ENCODE assay signal across 1 cellular context in genomic region chr9:4287886-4288588, GRCh38.
TF ChIP-seq lines count a peak whose summit lies in the region.

No MANE protein-coding gene starts in this region.

TF ChIP-seq in WTC11, 78 proteins besides CTCF, POLR2A, EP300 and RAD21 (continued from another document):
- TF ChIP-seq E2F5 (CRISPR knock-in tag; IDR thresholded peaks at IDR 0.05) (no peak), RORB (CRISPR knock-in tag; IDR thresholded peaks at IDR 0.05) (no peak), JUN (CRISPR knock-in tag; IDR thresholded peaks at IDR 0.05) (no peak), GTF2I (CRISPR knock-in tag; conservative IDR thresholded peaks at IDR 0.05) (no peak), HMGA2 (CRISPR knock-in tag; IDR thresholded peaks at IDR 0.05) (no peak)
- TF ChIP-seq, protein P1, sequence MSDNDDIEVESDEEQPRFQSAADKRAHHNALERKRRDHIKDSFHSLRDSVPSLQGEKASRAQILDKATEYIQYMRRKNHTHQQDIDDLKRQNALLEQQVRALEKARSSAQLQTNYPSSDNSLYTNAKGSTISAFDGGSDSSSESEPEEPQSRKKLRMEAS (CRISPR knock-in tag; IDR thresholded peaks at IDR 0.05): no peak
